2 cellular contexts compared by ENCODE assay signal in genomic region chr2:26139269-26140183, GRCh38.
TF ChIP-seq lines count a peak whose summit lies in the region.

No MANE protein-coding gene starts in this region.

TF ChIP-seq in SK-N-SH, 30 proteins besides CTCF, POLR2A, EP300 and RAD21:
- TF ChIP-seq POLR2AphosphoS5 (IDR thresholded peaks at IDR 0.05; ENCODE audit: low read depth, low read length) = peak; percentile 26; the same call in 1 of the 2 replicates
- TF ChIP-seq NRF1 (IDR thresholded peaks at IDR 0.05; ENCODE audit: low read depth, low read length) = no peak

TF ChIP-seq in HepG2, 621 proteins besides CTCF, POLR2A, EP300 and RAD21:
- peak; percentile 98 for TF ChIP-seq RBM22 (optimal IDR thresholded peaks at IDR 0.05; ENCODE audit: low read length)
- no peak for TF ChIP-seq ZNF335 (CRISPR knock-in tag; IDR thresholded peaks at IDR 0.05)
- no peak for TF ChIP-seq DNMT1 (CRISPR knock-in tag; IDR thresholded peaks at IDR 0.05)
- TF ChIP-seq PAF1 (CRISPR knock-in tag; IDR thresholded peaks at IDR 0.05) = peak; percentile 69; the same call in 1 of the 2 replicates
- TF ChIP-seq ZC3H4 (CRISPR knock-in tag; IDR thresholded peaks at IDR 0.05; ENCODE audit: borderline replicate concordance) = 0 out of 2 replicates have a peak, but pooled peaks have one; percentile 13
- TF ChIP-seq GMEB1 (CRISPR knock-in tag; IDR thresholded peaks at IDR 0.05; ENCODE audit: borderline replicate concordance) = no peak
- no peak for TF ChIP-seq SOX5 (CRISPR knock-in tag; IDR thresholded peaks at IDR 0.05; ENCODE audit: borderline replicate concordance)
- peak; percentile 71; the same call in 1 of the 2 replicates for TF ChIP-seq POLR2G (IDR thresholded peaks at IDR 0.05; ENCODE audit: low read depth, low read length)
- TF ChIP-seq MBD4 (IDR thresholded peaks at IDR 0.05; ENCODE audit: borderline replicate concordance, low read length) = 0 out of 2 replicates have a peak, but pooled peaks have one; percentile 28
- no peak for TF ChIP-seq ZNF83 (CRISPR knock-in tag; IDR thresholded peaks at IDR 0.05; ENCODE audit: borderline replicate concordance)
- 0 out of 2 replicates have a peak, but pooled peaks have one; percentile 38 for TF ChIP-seq AKAP8 (CRISPR knock-in tag; IDR thresholded peaks at IDR 0.05)
- no peak for TF ChIP-seq ZNF138 (CRISPR knock-in tag; IDR thresholded peaks at IDR 0.05; ENCODE audit: low read depth)
